In genomic region chr16:2532494-2533141, GRCh38 we compare ENCODE assay signal across 8 cellular contexts. TPM values are rescaled to one million over a fixed set of nuclear protein-coding genes. Genes with fewer than 3 reads are reported as not detected.
DNase-seq lines count a peak whose midpoint lies in the region; ATAC-seq and TF ChIP-seq lines count a peak whose summit lies in the region.

No MANE protein-coding gene starts in this region.

- ATAC-seq in left lobe of liver (peak; percentile 65), GM21786 (IDR thresholded peaks at IDR 0.05; ENCODE audit: unreplicated experiment) (no peak)

- DNase-seq in NAMALWA (ENCODE audit: low spot score) (peak; percentile 86), UCSD-AML1 (lab: John Stamatoyannopoulos, UW; ENCODE audit: unreplicated experiment) (peak; percentile 42), cerebellum (ENCODE audit: low spot score) (peak; percentile 84), left lobe of liver (ENCODE audit: low spot score) (peak; percentile 89), GM13976 (ENCODE audit: low spot score) (no peak)
- DNase-seq in stimulated activated CD4-positive, alpha-beta T cell treated with anti-CD3 and anti-CD28 coated beads, Interleukin-4, amount 100 ng/mL, for 1 hour = peak; percentile 53

- TF ChIP-seq CTCF in GM13976 (IDR thresholded peaks at IDR 0.05; ENCODE audit: borderline replicate concordance, control extremely low read depth, extremely low read depth, insufficient read depth, missing control alignments) = no peak

- peak; percentile 20 for TF ChIP-seq POLR2A in GM10847 (IDR thresholded peaks at IDR 0.05; ENCODE audit: extremely low read depth, insufficient read length)

- in situ Hi-C loops in GM13976 (cut with MboI; ENCODE audit: low sequenced_read_pairs, unreplicated experiment) = no loop called here

RNA-seq across cellular contexts. Expression of gene CEMP1, which starts 1.4 kb away (rescaled TPM):
- total RNA-seq in cerebellum = not detected
- total RNA-seq in left lobe of liver = 0.20 TPM

RNA-seq across cellular contexts. Expression of gene PDPK1, which starts 5.2 kb away (rescaled TPM):
- 29.7 TPM for total RNA-seq in cerebellum
- total RNA-seq in left lobe of liver = 27.4 TPM

RNA-seq across cellular contexts. Expression of gene AMDHD2, which starts 12.4 kb away (rescaled TPM):
- 22.3 TPM for total RNA-seq in cerebellum
- total RNA-seq in left lobe of liver = 22.2 TPM

RNA-seq across cellular contexts. Expression of gene ATP6V0C, which starts 18.9 kb away (rescaled TPM):
- 23.9 TPM for total RNA-seq in cerebellum
- 87.0 TPM for total RNA-seq in left lobe of liver

RNA-seq across cellular contexts. Expression of gene TBC1D24, which starts 57.7 kb away (rescaled TPM):
- total RNA-seq in cerebellum (30.4 TPM), left lobe of liver (32.5 TPM)
